Comparison of ENCODE assay signal across 37 cellular contexts in the genomic region with DNA sequence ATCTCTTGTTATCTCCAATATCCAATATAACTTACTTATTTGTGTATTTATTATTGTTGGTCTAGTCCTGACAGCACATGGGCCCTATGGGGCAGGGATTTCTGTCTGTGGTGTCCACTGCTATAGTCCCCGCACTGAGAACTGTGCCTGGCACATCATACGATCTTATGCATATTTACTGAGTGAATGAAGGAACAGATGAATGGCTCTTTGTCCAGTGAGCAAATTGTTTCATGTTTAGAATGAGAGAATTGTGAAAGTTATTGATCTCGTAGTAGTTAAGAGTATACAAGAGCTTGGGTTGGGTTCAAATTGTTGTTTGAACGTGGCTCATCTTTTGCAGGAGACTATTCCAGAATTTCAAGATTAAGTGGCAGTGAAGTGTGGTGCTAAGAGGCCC.
"Had no signal": no experiment of that assay in that cellular context is flagged by ENCODE, and none has a peak within 500 bp of the region (broad histone marks: within the 10 kb centered on the region; RNA-seq: fewer than 3 reads in every experiment).

No MANE protein-coding gene starts in this region.

- H3K27me3 ChIP-seq: adrenal gland, cardiac muscle cell had no signal

- H3K4me3 ChIP-seq: adrenal gland, cardiac muscle cell had no signal

- H3K9me3 Mint-ChIP-seq: activated B cell treated with CpG ODN at 0.5 μM for 24 hours; activated CD4-positive, alpha-beta memory T cell treated with anti-CD3 and anti-CD28 coated beads for 36 hours; activated CD4-positive, alpha-beta T cell treated with anti-CD3 and anti-CD28 coated beads, Interleukin-2, amount 10 ng/mL, durations not matched to agents 24 days and 14 days; activated CD8-positive, alpha-beta T cell treated with anti-CD3 and anti-CD28 coated beads for 36 hours; activated naive CD4-positive, alpha-beta T cell treated with anti-CD3 and anti-CD28 coated beads for 36 hours; activated naive CD4-positive, alpha-beta T cell treated with anti-CD3 and anti-CD28 coated beads, Interleukin-2, amount 50 U/mL, for 72 hours; activated naive CD8-positive, alpha-beta T cell treated with anti-CD3 and anti-CD28 coated beads for 36 hours; activated T-cell treated with anti-CD3 and anti-CD28 coated beads, Interleukin-2, amount 50 U/mL, for 4 hours; activated T-cell treated with anti-CD3 and anti-CD28 coated beads, Interleukin-2, amount 50 U/mL, for 72 hours; activated T-helper 1 cell treated with anti-CD3 and anti-CD28 coated beads, Interleukin-12 subunit alpha, Interleukin-12 subunit beta, Interleukin-2, Interleukin-4 antibody, amounts not matched to agents 30 ng/mL and 10 ng/mL and 1 ng/mL, durations not matched to agents 14 hours and 24 hours and 36 hours; activated T-helper 17 cell treated with anti-CD3 and anti-CD28 coated beads, Interleukin-2, amount 50 U/mL, for 72 hours; central memory CD8-positive, alpha-beta T cell; T-helper 1 cell treated with Interleukin-12 subunit alpha and Interleukin-12 subunit beta and Interleukin-4 antibody, amounts not matched to agents 30 μg/mL and 1 μg/mL, for 36 hours; T-helper 2 cell treated with Interferon-gamma antibody and Interleukin-4, amounts not matched to agents 5 μg/mL and 100 μg/mL, for 36 hours had no signal

- H3K4me1 ChIP-seq: adrenal gland had no signal

- FAIRE-seq: astrocyte, bronchial epithelial cell, TTC549 had no signal

- H3K36me3 Mint-ChIP-seq: activated CD4-positive, alpha-beta memory T cell treated with anti-CD3 and anti-CD28 coated beads for 36 hours; activated naive CD4-positive, alpha-beta T cell treated with anti-CD3 and anti-CD28 coated beads, Interleukin-2, amount 50 U/mL, for 72 hours; activated naive CD8-positive, alpha-beta T cell treated with anti-CD3 and anti-CD28 coated beads for 36 hours; brain had no signal

- H3K4me3 Mint-ChIP-seq: activated B cell treated with CpG ODN at 0.5 μM for 24 hours; activated CD4-positive, alpha-beta memory T cell treated with anti-CD3 and anti-CD28 coated beads for 36 hours; activated CD4-positive, alpha-beta T cell treated with anti-CD3 and anti-CD28 coated beads, Interleukin-2, amount 10 ng/mL, durations not matched to agents 24 days and 14 days; activated CD8-positive, alpha-beta T cell treated with anti-CD3 and anti-CD28 coated beads for 36 hours; activated naive CD4-positive, alpha-beta T cell treated with anti-CD3 and anti-CD28 coated beads for 36 hours; activated naive CD8-positive, alpha-beta T cell treated with anti-CD3 and anti-CD28 coated beads for 36 hours; activated T-cell treated with anti-CD3 and anti-CD28 coated beads, Interleukin-2, amount 50 U/mL, for 4 hours; activated T-cell treated with anti-CD3 and anti-CD28 coated beads, Interleukin-2, amount 50 U/mL, for 72 hours; activated T-helper 1 cell treated with anti-CD3 and anti-CD28 coated beads, Interleukin-12 subunit alpha, Interleukin-12 subunit beta, Interleukin-2, Interleukin-4 antibody, amounts not matched to agents 30 ng/mL and 10 ng/mL and 1 ng/mL, durations not matched to agents 14 hours and 24 hours and 36 hours; activated T-helper 17 cell treated with anti-CD3 and anti-CD28 coated beads, Interleukin-2, amount 50 U/mL, for 72 hours; brain; central memory CD8-positive, alpha-beta T cell; T-helper 1 cell treated with Interleukin-12 subunit alpha and Interleukin-12 subunit beta and Interleukin-4 antibody, amounts not matched to agents 30 μg/mL and 1 μg/mL, for 36 hours; T-helper 2 cell treated with Interferon-gamma antibody and Interleukin-4, amounts not matched to agents 5 μg/mL and 100 μg/mL, for 36 hours had no signal

- H3K9me3 ChIP-seq: adrenal gland had no signal

- DNase-seq: activated B cell treated with CpG ODN at 0.5 μM for 24 hours; activated CD4-positive, alpha-beta memory T cell treated with anti-CD3 and anti-CD28 coated beads for 36 hours; activated CD4-positive, alpha-beta T cell treated with anti-CD3 and anti-CD28 coated beads for 4 hours; activated CD4-positive, alpha-beta T cell treated with anti-CD3 and anti-CD28 coated beads, Interleukin-2, amount 10 ng/mL, durations not matched to agents 24 days and 14 days; activated CD4-positive, alpha-beta T cell treated with anti-CD3 and anti-CD28 coated beads, Interleukin-2, amount 50 U/mL, for 1 hour; activated CD4-positive, alpha-beta T cell treated with anti-CD3 and anti-CD28 coated beads, Interleukin-2, amount 50 U/mL, for 4 hours; activated CD4-positive, CD25-positive, alpha-beta regulatory T cell treated with anti-CD3 and anti-CD28 coated beads, Interleukin-2, amount 50 U/mL, for 72 hours; activated CD8-positive, alpha-beta memory T cell treated with anti-CD3 and anti-CD28 coated beads, Interleukin-2, amount 50 U/mL, for 4 hours; activated CD8-positive, alpha-beta T cell treated with anti-CD3 and anti-CD28 coated beads for 36 hours; activated effector memory CD4-positive, alpha-beta T cell treated with anti-CD3 and anti-CD28 coated beads, Interleukin-2, amount 50 U/mL, for 16 hours; activated gamma-delta T cell treated with Interleukin-2 at 50 U/mL for 16 hours; activated naive CD4-positive, alpha-beta T cell; activated naive CD4-positive, alpha-beta T cell treated with anti-CD3 and anti-CD28 coated beads for 36 hours; activated naive CD4-positive, alpha-beta T cell treated with anti-CD3 and anti-CD28 coated beads, Interleukin-2, amount 50 U/mL, for 16 hours; activated naive CD8-positive, alpha-beta T cell treated with anti-CD3 and anti-CD28 coated beads for 36 hours; activated T-cell treated with anti-CD3 and anti-CD28 coated beads for 4 hours; activated T-cell treated with anti-CD3 and anti-CD28 coated beads, Interleukin-2, amount 50 U/mL, for 1 hour; activated T-cell treated with anti-CD3 and anti-CD28 coated beads, Interleukin-2, amount 50 U/mL, for 4 hours; activated T-cell treated with anti-CD3 and anti-CD28 coated beads, Interleukin-2, amount 50 U/mL, for 72 hours; adrenal gland; amniotic stem cell; cerebellar nuclear complex; T-helper 1 cell; T-helper 2 cell; T-helper 9 cell had no signal

- H3K27ac ChIP-seq: adrenal gland, cardiac muscle cell, VCaP had no signal

- H3K27ac Mint-ChIP-seq: activated B cell treated with CpG ODN at 0.5 μM for 24 hours; activated CD4-positive, alpha-beta memory T cell treated with anti-CD3 and anti-CD28 coated beads for 36 hours; activated CD4-positive, alpha-beta T cell treated with anti-CD3 and anti-CD28 coated beads, Interleukin-2, amount 10 ng/mL, durations not matched to agents 24 days and 14 days; activated CD8-positive, alpha-beta T cell treated with anti-CD3 and anti-CD28 coated beads for 36 hours; activated naive CD4-positive, alpha-beta T cell treated with anti-CD3 and anti-CD28 coated beads for 36 hours; activated naive CD4-positive, alpha-beta T cell treated with anti-CD3 and anti-CD28 coated beads, Interleukin-2, amount 50 U/mL, for 72 hours; activated naive CD8-positive, alpha-beta T cell treated with anti-CD3 and anti-CD28 coated beads for 36 hours; activated T-cell treated with anti-CD3 and anti-CD28 coated beads, Interleukin-2, amount 50 U/mL, for 72 hours; activated T-helper 1 cell treated with anti-CD3 and anti-CD28 coated beads, Interleukin-12 subunit alpha, Interleukin-12 subunit beta, Interleukin-2, Interleukin-4 antibody, amounts not matched to agents 30 ng/mL and 10 ng/mL and 1 ng/mL, durations not matched to agents 14 hours and 24 hours and 36 hours; activated T-helper 17 cell treated with anti-CD3 and anti-CD28 coated beads, Interleukin-2, amount 50 U/mL, for 72 hours; T-helper 1 cell treated with Interleukin-12 subunit alpha and Interleukin-12 subunit beta and Interleukin-4 antibody, amounts not matched to agents 30 μg/mL and 1 μg/mL, for 36 hours; T-helper 2 cell treated with Interferon-gamma antibody and Interleukin-4, amounts not matched to agents 5 μg/mL and 100 μg/mL, for 36 hours had no signal

- H3K27me3 Mint-ChIP-seq: activated CD4-positive, alpha-beta T cell treated with anti-CD3 and anti-CD28 coated beads, Interleukin-2, amount 10 ng/mL, durations not matched to agents 24 days and 14 days; activated CD8-positive, alpha-beta T cell treated with anti-CD3 and anti-CD28 coated beads for 36 hours; activated naive CD8-positive, alpha-beta T cell treated with anti-CD3 and anti-CD28 coated beads for 36 hours had no signal

- H3K36me3 ChIP-seq: adrenal gland, cardiac muscle cell had no signal

- H3K4me1 Mint-ChIP-seq: activated B cell treated with CpG ODN at 0.5 μM for 24 hours; activated CD4-positive, alpha-beta T cell treated with anti-CD3 and anti-CD28 coated beads, Interleukin-2, amount 10 ng/mL, durations not matched to agents 24 days and 14 days; activated naive CD8-positive, alpha-beta T cell treated with anti-CD3 and anti-CD28 coated beads for 36 hours; activated T-helper 17 cell treated with anti-CD3 and anti-CD28 coated beads, Interleukin-2, amount 50 U/mL, for 72 hours; central memory CD8-positive, alpha-beta T cell had no signal
